Comparison of ENCODE assay signal across 9 cellular contexts in the genomic region with DNA sequence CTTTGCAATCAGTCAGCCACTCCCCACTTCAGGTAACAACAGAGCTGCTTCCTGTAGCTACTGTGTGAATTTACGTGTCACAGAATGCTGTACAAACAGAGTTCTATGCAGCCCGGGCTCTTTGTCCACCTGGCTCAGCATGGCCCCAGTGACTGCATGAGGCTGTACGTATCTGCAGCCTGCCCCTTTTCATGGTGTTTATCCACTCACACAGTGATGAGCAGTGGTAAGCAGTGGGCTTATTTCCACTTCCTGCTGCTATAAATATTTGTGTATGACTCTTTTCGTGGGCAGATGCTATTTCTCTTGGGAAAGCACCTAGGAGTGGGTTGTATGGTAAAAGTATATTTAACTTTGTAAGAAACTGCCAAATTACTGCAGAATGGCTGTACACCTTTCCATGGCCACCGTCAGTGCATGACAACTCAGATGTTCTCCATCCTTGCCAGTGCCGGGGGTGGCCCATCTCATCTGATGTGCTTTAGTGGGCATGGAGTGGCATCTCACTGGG. TPM values are rescaled to one million over a fixed set of nuclear protein-coding genes. Genes with fewer than 3 reads are reported as not detected.
DNase-seq lines count a peak whose midpoint lies in the region; ATAC-seq, FAIRE-seq and TF ChIP-seq lines count a peak whose summit lies in the region.
"Had no signal": no experiment of that assay in that cellular context is flagged by ENCODE, and none has a peak within 500 bp of the region (broad histone marks: within the 10 kb centered on the region; RNA-seq: fewer than 3 reads in every experiment).

No MANE protein-coding gene starts in this region.

- H4K20me1 ChIP-seq in GM12878 (ENCODE audit: control insufficient read depth, insufficient read depth) = no peaks in the 10 kb centered on the region
- no peaks in the 10 kb centered on the region for H4K20me1 ChIP-seq in GM23338 (replicated peaks; ENCODE audit: insufficient read depth)

- POLR2A ChIA-PET in GM12878 (lab: Charles Lee) = no interaction called here

- no peaks in the 10 kb centered on the region for H3K79me2 ChIP-seq in GM12878 (ENCODE audit: control insufficient read depth, insufficient read depth, low read length)
- H3K79me2 ChIP-seq in GM23338 (replicated peaks; ENCODE audit: insufficient read depth) = no peaks in the 10 kb centered on the region

- H3K9me2 ChIP-seq in GM23338 (ENCODE audit: insufficient read depth) = no peaks in the 10 kb centered on the region

- H3K36me3 ChIP-seq in GM12878 (ENCODE audit: control insufficient read depth in 2 of 2, insufficient read depth in 2 of 2, low read length in 1 of 2) = no peaks in the 10 kb centered on the region
- no peaks in the 10 kb centered on the region for H3K36me3 ChIP-seq in H7 (replicated peaks; ENCODE audit: control insufficient read depth, insufficient read depth, low read length)
- no peaks in the 10 kb centered on the region for H3K36me3 ChIP-seq in GM23338 (ENCODE audit: insufficient read depth)

- BruUV-seq in GM12878 (replicated peaks; lab: Mats Ljungman, UMichigan) = no TSS peak

- no peaks in the 10 kb centered on the region for H3F3A ChIP-seq in GM23338 (replicated peaks; ENCODE audit: low read depth)

- H3K27ac ChIP-seq in GM12878 (ENCODE audit: control insufficient read depth, insufficient read depth) = peak overlapping the region; percentile 39
- H3K27ac ChIP-seq in GM23338 (ENCODE audit: low read depth) = no peak overlapping the region
- H3K27ac ChIP-seq: KMS-11 had no signal

- H3K4me2 ChIP-seq in GM12878 (ENCODE audit: control insufficient read depth, insufficient read depth) (peak overlapping the region; percentile 81), GM23338 (no peak overlapping the region)
- H3K4me2 ChIP-seq: KMS-11 had no signal

- peaks cover 2% of the 10 kb centered on the region; the same call in 1 of the 3 replicates for H3K9me3 ChIP-seq in GM12878 (replicated peaks; ENCODE audit: control insufficient read depth, insufficient read depth, low read length)

- no peak for TF ChIP-seq RAD21 in GM12878 (IDR thresholded peaks at IDR 0.05; ENCODE audit: insufficient read depth, low read depth, low read length)

- no peak for TF ChIP-seq CTCF in GM12878 (IDR thresholded peaks at IDR 0.05 in 2 of 3, conservative IDR thresholded peaks at IDR 0.05 in 1 of 3; ENCODE audit: control insufficient read depth in 2 of 3, extremely low read depth in 1 of 3, insufficient read depth in 1 of 3, low read depth in 3 of 3, low read length in 3 of 3)
- TF ChIP-seq CTCF in GM23338 (conservative IDR thresholded peaks at IDR 0.05; ENCODE audit: low read depth in 2 of 2) = no peak

- SMC1A ChIA-PET in GM12878 (lab: Charles Lee; ENCODE audit: uncharacterized antibody, unreplicated experiment) = interaction anchor here (0.9 to 3.8 kb wide), 3 partner anchors 11 to 39 kb away, joined by 3 to 26 read pairs (median 3); no protein-coding TSS in a partner anchor

- H2AFZ ChIP-seq in GM12878 (ENCODE audit: control insufficient read depth, low read depth, low read length) (peak overlapping the region; percentile 24), GM23338 (no peak overlapping the region)

- no peak overlapping the region for H3K27ac Mint-ChIP-seq in GM23338

- peaks cover 3% of the 10 kb centered on the region; the same call in 1 of the 3 replicates for H3K4me1 Mint-ChIP-seq in GM23338

- no peak overlapping the region for H3K9ac ChIP-seq in GM12878 (ENCODE audit: control insufficient read depth, insufficient read depth, low read length)
- H3K9ac ChIP-seq: KMS-11 had no signal

- WGBS in GM12878 (ENCODE audit: insufficient coverage, insufficient replicate concordance, low lambda C conversion rate, missing lambda C conversion rate) = 2% methylated on average over 6 of the region's 6 CpGs

- peak in 1 of 2 experiments; percentile 57; a peak in 1 of 4 replicates for TF ChIP-seq EP300 in GM12878 (IDR thresholded peaks at IDR 0.05; ENCODE audit: borderline replicate concordance in 1 of 2, control insufficient read depth in 1 of 2, low read depth in 2 of 2, low read length in 2 of 2)

- peak; percentile 67 for ATAC-seq in GM19395 (IDR thresholded peaks at IDR 0.05; ENCODE audit: unreplicated experiment)
- peak; percentile 98 for ATAC-seq in GM12878
- ATAC-seq in HG02571 (IDR thresholded peaks at IDR 0.05; ENCODE audit: unreplicated experiment) = no peak
- ATAC-seq in GM21786 (IDR thresholded peaks at IDR 0.05; ENCODE audit: unreplicated experiment) = no peak
- no peak for ATAC-seq in GM23338

- peak; percentile 19 for DNase-seq in NCI-H510A (lab: John Stamatoyannopoulos, UW)
- peak; percentile 66 for DNase-seq in GM12878 (ENCODE audit: low read depth, low spot score)
- peak; percentile 33 for DNase-seq in stimulated activated CD4-positive, alpha-beta T cell treated with anti-CD3 and anti-CD28 coated beads, Interleukin-1b, Interleukin-23, amount 100 ng/mL, for 48 hours
- no peak for DNase-seq in H7
- DNase-seq in GM23338 (ENCODE audit: low spot score) = no peak

- CTCF ChIA-PET in GM12878 (lab: Yijun Ruan, JAX) = interaction anchor here (1.0 to 1.7 kb wide), 2 partner anchors 39 to 44 kb away, joined by 4 to 5 read pairs; no protein-coding TSS in a partner anchor

- intact Hi-C loops in GM12878 (cut with micrococcal nuclease; ENCODE audit: unreplicated experiment) = no loop called here

- RAD21 ChIA-PET in GM12878 (lab: Charles Lee; ENCODE audit: unreplicated experiment) = interaction anchor here (2.7 kb wide), 1 partner anchor 40 kb away, joined by 26 read pairs; no protein-coding TSS in a partner anchor

- peaks cover 18% of the 10 kb centered on the region for H3K9me3 Mint-ChIP-seq in GM23338

- H3K4me1 ChIP-seq in GM12878 (ENCODE audit: control insufficient read depth, insufficient read depth, low read length) = peaks cover 12% of the 10 kb centered on the region
- no peaks in the 10 kb centered on the region for H3K4me1 ChIP-seq in GM23338 (ENCODE audit: insufficient read depth)

- TF ChIP-seq POLR2A in GM12878 (IDR thresholded peaks at IDR 0.05; ENCODE audit: low read depth, low read length) = no peak

- H3K4me3 Mint-ChIP-seq in GM23338 = no peak overlapping the region

- H3K4me3 ChIP-seq in GM12878 = no peak overlapping the region; the same call in 1 of the 2 replicates
- H3K4me3 ChIP-seq in H7 (ENCODE audit: insufficient read depth, low read depth, low read length) = no peak overlapping the region
- H3K4me3 ChIP-seq in GM23338 = no peak overlapping the region

- peaks cover 6% of the 10 kb centered on the region for H3K27me3 Mint-ChIP-seq in GM23338 (ENCODE audit: insufficient read depth, low read depth, poor library complexity)

- in situ Hi-C loops in GM12878 (cut with MboI) = no loop called here

- FAIRE-seq in GM12878 (lab: Jason Lieb, UNC) = peak; percentile 65

- no peaks in the 10 kb centered on the region for H3K36me3 Mint-ChIP-seq in GM23338 (ENCODE audit: low read depth)

- H3K27me3 ChIP-seq in GM12878 (replicated peaks in 1 of 2; ENCODE audit: control insufficient read depth in 2 of 2, insufficient read depth in 2 of 2, low read length in 1 of 2) = no peaks in the 10 kb centered on the region
- H3K27me3 ChIP-seq in H7 (ENCODE audit: control insufficient read depth, insufficient read depth, low read length) = no peaks in the 10 kb centered on the region
- H3K27me3 ChIP-seq in GM23338 (ENCODE audit: insufficient read depth) = no peaks in the 10 kb centered on the region

TF ChIP-seq in GM12878, 131 proteins besides CTCF, POLR2A, EP300 and RAD21 (continues in another document):
- TF ChIP-seq PAX5 (IDR thresholded peaks at IDR 0.05; ENCODE audit: borderline replicate concordance, low read depth, low read length) = peak; percentile 62; the same call in 1 of the 2 replicates
- peak; percentile 91 for TF ChIP-seq MEF2B (IDR thresholded peaks at IDR 0.05; ENCODE audit: partially characterized antibody, poor library complexity, severe bottlenecking)
- TF ChIP-seq TCF12 (IDR thresholded peaks at IDR 0.05; ENCODE audit: low read depth, low read length) = peak; percentile 52; the same call in 1 of the 2 replicates
- 0 out of 2 replicates have a peak, but pooled peaks have one; percentile 19 for TF ChIP-seq CHD2 (IDR thresholded peaks at IDR 0.05; ENCODE audit: borderline replicate concordance, low read depth, low read length)
- no peak for TF ChIP-seq ESRRA (IDR thresholded peaks at IDR 0.05; ENCODE audit: low read length)
- TF ChIP-seq ZNF207 (IDR thresholded peaks at IDR 0.05; ENCODE audit: borderline replicate concordance) = no peak

TF ChIP-seq in GM23338, 12 proteins besides CTCF, POLR2A, EP300 and RAD21 (continues in another document):
- TF ChIP-seq JUNB (IDR thresholded peaks at IDR 0.05; ENCODE audit: unreplicated experiment) (no peak), NANOG (IDR thresholded peaks at IDR 0.05; ENCODE audit: borderline replicate concordance) (no peak)

RNA-seq across cellular contexts. Expression of gene MYEOV, which starts 43.3 kb away (rescaled TPM):
- total RNA-seq in GM12878 (2013; cell fraction: nucleolus; rRNA removed) = 0.63 and 2.6 TPM in 2 replicates
- total RNA-seq in GM12878 (2014; rRNA removed) (0.40 TPM in 1 of 2 replicates, not detected in the other), GM12878 (2014; rRNA removed; fragmentation: Illumina TruSeq; extraction: Trizol) (0.13 TPM in 1 of 2 replicates, not detected in the other), GM12878 (2021) (0.18 and 0.53 TPM in 2 replicates)
- polyA plus RNA-seq in GM12878 (2011; ENCODE audit: low read depth) = 0.10 TPM
- polyA plus RNA-seq in GM12878 (2011; rRNA removed) (0.26 and 0.72 TPM in 2 replicates), GM12878 (2014; fragmentation: Illumina TruSeq; extraction: Trizol) (0.40 and 0.51 TPM in 2 replicates), GM12878 (2014; fragmentation: Nextera tagmentation; extraction: Ambion mirVana) (under 1 TPM in 1 of 2 experiments, not detected in 1; 0.05 TPM), GM12878 (2014; rRNA removed) (0.19 and 0.29 TPM in 2 replicates), GM12878 (2016; fragmentation: Nextera tagmentation; extraction: Ambion mirVana) (not detected), GM23338 (2016; fragmentation: Nextera tagmentation; extraction: Ambion mirVana) (0.19 TPM in 1 of 2 replicates, not detected in the other)
- 0.30 and 0.33 TPM in 2 replicates for polyA plus RNA-seq in GM12878 (2011; cell fraction: cytosol; rRNA removed)
- polyA plus RNA-seq in GM12878 (2011; cell fraction: nucleus; rRNA removed) = 0.44 and 0.73 TPM in 2 replicates
- polyA plus RNA-seq in GM12878 (2012) = 0.52 and 0.55 TPM in 2 replicates
- polyA minus RNA-seq in GM12878 (2011; rRNA and poly(A)+ RNA removed) = 0.22 and 0.57 TPM in 2 replicates
- polyA minus RNA-seq in GM12878 (2011; cell fraction: cytosol; rRNA and poly(A)+ RNA removed) = not detected in 2 replicates
- polyA minus RNA-seq in GM12878 (2011; cell fraction: nucleus; rRNA and poly(A)+ RNA removed) = 0.73 TPM in 1 of 2 replicates, not detected in the other
- 2.0 and 4.3 TPM in 2 replicates for total RNA-seq in H7 (2014; rRNA removed; shearing (Covaris generic))
- 0.14 and 0.70 TPM in 2 replicates for total RNA-seq in GM23338 (2014; rRNA removed; shearing (Covaris generic))

Comparison
In these comparisons a context has a peak if more than half of its experiments do, and no peak if none do; other contexts are left out.
1. ATAC-seq: peak in GM19395 (single experiment) and GM12878 (single experiment); none in HG02571 (single experiment), GM21786 (single experiment) and GM23338 (single experiment).
2. DNase-seq: peak in NCI-H510A (single experiment), GM12878 (single experiment) and stimulated activated CD4-positive, alpha-beta T cell treated with anti-CD3 and anti-CD28 coated beads, Interleukin-1b, Interleukin-23, amount 100 ng/mL, for 48 hours (single experiment); none in H7 (single experiment) and GM23338 (single experiment).